ENCODE assay signal across 16 cellular contexts in genomic region chr12:112368856-112369255, GRCh38.
"Had no signal": no experiment of that assay in that cellular context is flagged by ENCODE, and none has a peak within 500 bp of the region (broad histone marks: within the 10 kb centered on the region; RNA-seq: fewer than 3 reads in every experiment).

No MANE protein-coding gene starts in this region.

- H3K4me3 ChIP-seq: colonic mucosa, mucosa of descending colon, prostate gland, testis had no signal

- ATAC-seq: activated CD4-positive, CD25-positive, alpha-beta regulatory T cell treated with anti-CD3 and anti-CD28 coated beads, Interleukin-2, amount 50 U/mL, for 24 hours; activated CD8-positive, alpha-beta memory T cell treated with anti-CD3 and anti-CD28 coated beads, Interleukin-2, amount 10 ng/mL, durations not matched to agents 7 days and 5 days; activated T-cell treated with anti-CD3 and anti-CD28 coated beads, Interleukin-2, amount 50 U/mL, for 4 hours; mucosa of descending colon had no signal

- H3K9me3 Mint-ChIP-seq: activated T-cell treated with anti-CD3 and anti-CD28 coated beads, Interleukin-2, amount 50 U/mL, for 4 hours; nephron; stimulated activated naive CD8-positive, alpha-beta T cell treated with anti-CD3 and anti-CD28 coated beads, Interleukin-15, Interleukin-2, amounts not matched to agents 100 ng/mL and 50 ng/mL, for 24 hours had no signal

- H3K9me3 ChIP-seq: colonic mucosa, mucosa of descending colon, prostate gland, testis had no signal

- H3K4me3 Mint-ChIP-seq: activated CD8-positive, alpha-beta memory T cell treated with anti-CD3 and anti-CD28 coated beads, Interleukin-2, amount 10 ng/mL, durations not matched to agents 7 days and 5 days; activated naive CD8-positive, alpha-beta T cell; activated T-cell treated with anti-CD3 and anti-CD28 coated beads, Interleukin-2, amount 50 U/mL, for 4 hours; nephron; stimulated activated naive CD8-positive, alpha-beta T cell treated with anti-CD3 and anti-CD28 coated beads, Interleukin-15, Interleukin-2, amounts not matched to agents 100 ng/mL and 50 ng/mL, for 24 hours had no signal

- H3K27me3 Mint-ChIP-seq: activated CD8-positive, alpha-beta memory T cell treated with anti-CD3 and anti-CD28 coated beads, Interleukin-2, amount 10 ng/mL, durations not matched to agents 7 days and 5 days; activated naive CD8-positive, alpha-beta T cell; stimulated activated naive CD8-positive, alpha-beta T cell treated with anti-CD3 and anti-CD28 coated beads, Interleukin-15, Interleukin-2, amounts not matched to agents 100 ng/mL and 50 ng/mL, for 24 hours had no signal

- H3K4me1 ChIP-seq: colonic mucosa, testis had no signal

- H3K27me3 ChIP-seq: colonic mucosa, testis had no signal

- H3K36me3 ChIP-seq: colonic mucosa, prostate gland had no signal

- H3K27ac ChIP-seq: colonic mucosa, prostate gland, testis had no signal

- DNase-seq: activated CD8-positive, alpha-beta memory T cell treated with anti-CD3 and anti-CD28 coated beads, Interleukin-2, amount 10 ng/mL, durations not matched to agents 7 days and 5 days; activated gamma-delta T cell; activated T-cell treated with anti-CD3 and anti-CD28 coated beads, Interleukin-2, amount 50 U/mL, for 4 hours; colonic mucosa; effector CD4-positive, alpha-beta T cell; mucosa of descending colon; occipital lobe; stimulated activated CD4-positive, alpha-beta T cell treated with anti-CD3 and anti-CD28 coated beads, Interleukin-15, amount 100 ng/mL, for 24 hours; stimulated activated CD4-positive, alpha-beta T cell treated with anti-CD3 and anti-CD28 coated beads, Interleukin-4, amount 100 ng/mL, for 24 hours; T-helper 1 cell; testis had no signal

- H3K27ac Mint-ChIP-seq: activated CD8-positive, alpha-beta memory T cell treated with anti-CD3 and anti-CD28 coated beads, Interleukin-2, amount 10 ng/mL, durations not matched to agents 7 days and 5 days; activated naive CD8-positive, alpha-beta T cell; nephron; stimulated activated naive CD8-positive, alpha-beta T cell treated with anti-CD3 and anti-CD28 coated beads, Interleukin-15, Interleukin-2, amounts not matched to agents 100 ng/mL and 50 ng/mL, for 24 hours had no signal
